Comparison of ENCODE assay signal across 9 cellular contexts in the genomic region with DNA sequence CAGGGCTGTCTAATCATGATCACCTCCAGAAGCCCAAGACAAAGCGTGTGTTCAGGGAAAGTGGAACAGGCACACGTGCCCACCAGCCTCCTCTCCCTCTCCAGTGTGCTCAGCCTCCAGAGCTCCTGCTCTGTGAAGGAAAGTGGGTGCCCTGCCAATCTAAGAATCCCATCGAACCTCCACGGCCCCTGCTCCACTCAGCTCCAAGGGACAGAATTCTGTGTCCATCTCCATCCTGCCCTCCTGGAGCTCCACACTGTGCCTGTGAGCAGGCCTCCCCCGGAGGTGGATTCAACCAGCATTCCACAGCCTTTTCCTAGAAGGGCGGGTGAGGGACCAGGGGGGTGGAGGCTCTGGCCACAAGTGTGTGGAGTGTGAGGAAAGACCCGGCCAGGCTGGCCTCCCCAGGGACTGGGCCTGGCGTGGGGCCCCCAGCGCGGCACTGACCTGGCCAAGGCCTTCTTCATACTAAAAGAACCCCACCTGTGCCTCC. TPM values are rescaled to one million over a fixed set of nuclear protein-coding genes. Genes with fewer than 3 reads are reported as not detected.
A peak's percentile ranks its signal among the peaks of the same experiment; 100 is the strongest.
DNase-seq lines count a peak whose midpoint lies in the region; ATAC-seq, FAIRE-seq and TF ChIP-seq lines count a peak whose summit lies in the region.
"Had no signal": no experiment of that assay in that cellular context is flagged by ENCODE, and none has a peak within 500 bp of the region (broad histone marks: within the 10 kb centered on the region; RNA-seq: fewer than 3 reads in every experiment).

No MANE protein-coding gene starts in this region.

- H3K9me3 ChIP-seq in liver (ENCODE audit: control insufficient read depth in 4 of 4, low read length in 3 of 4) (no peaks in the 10 kb centered on the region), HepG2 (ENCODE audit: low read length) (no peaks in the 10 kb centered on the region)

- TF ChIP-seq EP300 in HepG2 (IDR thresholded peaks at IDR 0.05; ENCODE audit: low read depth in 2 of 2, low read length in 2 of 2) (no peak), HepG2 (CRISPR knock-in tag; IDR thresholded peaks at IDR 0.05; ENCODE audit: borderline replicate concordance) (no peak)

- TF ChIP-seq POLR2A in HepG2 (IDR thresholded peaks at IDR 0.05; ENCODE audit: insufficient read depth in 1 of 2, low read depth in 2 of 2, low read length in 2 of 2) = no peak

- in situ Hi-C loops in HepG2 (cut with HindIII; ENCODE audit: extremely low pct_ligation_motif_present, low pct_unique_long_range_greater_than_20kb) = no loop called here

- DNase-seq in HepG2 (ENCODE audit: low spot score) (no peak), CD1c-positive myeloid dendritic cell (ENCODE audit: extremely low spot score) (no peak), DMS 273 treated with DMSO at 0.1 percent for 48 hours (lab: John Stamatoyannopoulos, UW) (no peak)
- DNase-seq: foreskin melanocyte had no signal

- ATAC-seq in HepG2 (no peak), HG03520 (IDR thresholded peaks at IDR 0.05; ENCODE audit: unreplicated experiment) (no peak), GM18520 (IDR thresholded peaks at IDR 0.05; ENCODE audit: unreplicated experiment) (no peak)

- POLR2A ChIA-PET in HepG2 (lab: Yijun Ruan, JAX) = no interaction called here

- FAIRE-seq in HepG2 (lab: Jason Lieb, UNC) = no peak

- H3K79me2 ChIP-seq in HepG2 (ENCODE audit: insufficient read depth, low read length) = peaks cover 95% of the 10 kb centered on the region

- no peaks in the 10 kb centered on the region for H3K9me3 Mint-ChIP-seq in nephron

- H3K27me3 ChIP-seq in liver (ENCODE audit: control insufficient read depth in 4 of 4, insufficient read depth in 4 of 4, low read length in 3 of 4) = no peaks in the 10 kb centered on the region
- H3K27me3 ChIP-seq in HepG2 (ENCODE audit: control insufficient read depth in 1 of 2, insufficient read depth in 2 of 2, low read length in 2 of 2) = no peaks in the 10 kb centered on the region; a peak in 1 of 5 replicates

- H3K4me1 Mint-ChIP-seq in nephron = peaks cover 86% of the 10 kb centered on the region

- intact Hi-C loops in HepG2 (cut with micrococcal nuclease; ENCODE audit: unreplicated experiment) = loop anchor here (1.0 to 5.0 kb wide), 3 partner anchors 20 to 47 kb away; no protein-coding TSS in a partner anchor

- CTCF ChIA-PET in HepG2 (lab: Yijun Ruan, JAX; ENCODE audit: low intra/inter-chr PET ratio, low total read pairs) = no interaction called here

- H3K36me3 Mint-ChIP-seq in nephron (ENCODE audit: low read depth) = no peaks in the 10 kb centered on the region

- H4K20me1 ChIP-seq in HepG2 (ENCODE audit: insufficient read depth, low read length) = peaks cover 37% of the 10 kb centered on the region; the same call in 1 of the 2 replicates

- TF ChIP-seq CTCF in liver (IDR thresholded peaks at IDR 0.05; ENCODE audit: low read depth, low read length, missing input control) (no peak), HepG2 (CRISPR knock-in tag; IDR thresholded peaks at IDR 0.05) (no peak), nephron (IDR thresholded peaks at IDR 0.05; ENCODE audit: unreplicated experiment in 3 of 3) (no peak)

- H3K4me3 ChIP-seq in liver (ENCODE audit: low read depth in 1 of 3, low read length in 3 of 3) = peak overlapping the region in 1 of 3 donors; percentile 18
- H3K4me3 ChIP-seq in HepG2 (replicated peaks in 1 of 3; ENCODE audit: insufficient read depth in 1 of 3, low read depth in 2 of 3, low read length in 3 of 3) = no peak overlapping the region

- H3K36me3 ChIP-seq in liver (ENCODE audit: control insufficient read depth in 4 of 4, insufficient read depth in 3 of 4, low read depth in 1 of 4, low read length in 3 of 4) = peaks cover 0 to 2% (median 0%) of the 10 kb centered on the region in 4 donors
- peaks cover 0 to 4% of the 10 kb centered on the region in 2 experiments; a peak in 2 of 5 replicates for H3K36me3 ChIP-seq in HepG2 (replicated peaks in 1 of 2; ENCODE audit: control insufficient read depth in 1 of 2, insufficient read depth in 2 of 2, low read length in 2 of 2)

- H3K27ac ChIP-seq in liver (ENCODE audit: low read depth in 1 of 2, low read length in 2 of 2) (peak overlapping the region; percentile 78 to 95), HepG2 (ENCODE audit: extremely low read length, insufficient read depth, low read length) (no peak overlapping the region), cingulate gyrus (ENCODE audit: low read depth, low read length) (peak overlapping the region; percentile 98)

- H3K4me3 Mint-ChIP-seq in nephron = peak overlapping the region; percentile 26 to 62 (median 42)

- H3K27ac Mint-ChIP-seq in nephron = peak overlapping the region in 2 of 3 experiments; percentile 56 to 72

- no peaks in the 10 kb centered on the region for H3K27me3 Mint-ChIP-seq in nephron (ENCODE audit: low read depth)

- H2AFZ ChIP-seq in HepG2 (ENCODE audit: low read length) = no peak overlapping the region

- H3K4me2 ChIP-seq in HepG2 (ENCODE audit: low read depth, low read length) = no peak overlapping the region; the same call in 1 of the 2 replicates

- no peak for TF ChIP-seq RAD21 in liver (IDR thresholded peaks at IDR 0.05)
- no peak for TF ChIP-seq RAD21 in HepG2 (CRISPR knock-in tag; IDR thresholded peaks at IDR 0.05)

- WGBS in liver = 75% methylated on average over 10 of the region's 10 CpGs
- WGBS in HepG2 (ENCODE audit: low lambda C conversion rate) = 78% methylated on average over 8 of the region's 10 CpGs

- peaks cover 49 to 92% (median 79%) of the 10 kb centered on the region in 4 donors for H3K4me1 ChIP-seq in liver (ENCODE audit: control insufficient read depth in 4 of 4, insufficient read depth in 4 of 4, low read length in 3 of 4)
- H3K4me1 ChIP-seq in HepG2 (ENCODE audit: insufficient read depth, low read length) = peaks cover 64% of the 10 kb centered on the region

- H3K9ac ChIP-seq in liver (ENCODE audit: low read depth in 1 of 2, low read length in 2 of 2) (peak overlapping the region in 1 of 2 donors; percentile 15), HepG2 (ENCODE audit: insufficient read depth, low read depth, low read length) (no peak overlapping the region)

- no TSS peak for BruUV-seq in HepG2 (replicated peaks; lab: Mats Ljungman, UMichigan)

RNA-seq across cellular contexts. Expression of a gene that starts 6.0 kb away (rescaled TPM):
- total RNA-seq in liver = 10 to 100 TPM in 1 of 2 donors, 1 to 10 TPM in 1; 4.9 to 14.3 TPM
- polyA plus RNA-seq in liver = 10 to 100 TPM in 1 of 2 donors, 1 to 10 TPM in 1; 6.7 to 11.2 TPM
- 16.1 and 16.6 TPM in 2 replicates for total RNA-seq in HepG2 (2016; rRNA removed; fragmentation: Illumina TruSeq; extraction: Trizol)
- total RNA-seq in HepG2 (2016; cell fraction: cytosol; rRNA removed; fragmentation: Illumina TruSeq; extraction: Trizol; ENCODE audit: low read depth) = 10.4 and 11.3 TPM in 2 replicates
- 12.3 and 17.2 TPM in 2 replicates for total RNA-seq in HepG2 (2016; cell fraction: insoluble cytoplasmic fraction; rRNA removed; fragmentation: Illumina TruSeq; extraction: Trizol)
- 21.5 and 21.9 TPM in 2 replicates for total RNA-seq in HepG2 (2016; cell fraction: membrane; rRNA removed; fragmentation: Illumina TruSeq; extraction: Trizol)
- total RNA-seq in HepG2 (2016; cell fraction: nucleus; rRNA removed; fragmentation: Illumina TruSeq; extraction: Trizol) = 20.0 and 24.0 TPM in 2 replicates
- polyA plus RNA-seq in HepG2 (2011; rRNA removed) = 25.2 and 30.1 TPM in 2 replicates
- 19.7 and 22.7 TPM in 2 replicates for polyA plus RNA-seq in HepG2 (2011; cell fraction: cytosol; rRNA removed)
- polyA plus RNA-seq in HepG2 (2011; cell fraction: nucleus; rRNA removed) = 108 and 126 TPM in 2 replicates
- polyA plus RNA-seq in HepG2 (2012) = 22.5 and 36.8 TPM in 2 replicates
- 3.8 and 4.2 TPM in 2 replicates for polyA plus RNA-seq in HepG2 (2016; cell fraction: cytosol; fragmentation: Illumina TruSeq; extraction: Trizol; ENCODE audit: low read depth)
- polyA plus RNA-seq in HepG2 (2016; cell fraction: insoluble cytoplasmic fraction; fragmentation: Illumina TruSeq; extraction: Trizol; ENCODE audit: low read depth) = 24.1 and 30.7 TPM in 2 replicates
- polyA plus RNA-seq in HepG2 (2016; cell fraction: membrane; fragmentation: Illumina TruSeq; extraction: Trizol; ENCODE audit: low read depth) = 16.7 and 17.4 TPM in 2 replicates
- polyA plus RNA-seq in HepG2 (2016; cell fraction: nucleus; fragmentation: Illumina TruSeq; extraction: Trizol; ENCODE audit: insufficient read depth, low read depth) = 72.4 and 76.1 TPM in 2 replicates
- polyA minus RNA-seq in HepG2 (2011; rRNA and poly(A)+ RNA removed; ENCODE audit: low replicate concordance) = 25.3 and 40.6 TPM in 2 replicates
- polyA minus RNA-seq in HepG2 (2011; cell fraction: cytosol; rRNA and poly(A)+ RNA removed) = 8.3 and 11.4 TPM in 2 replicates
- polyA minus RNA-seq in HepG2 (2011; cell fraction: nucleus; rRNA and poly(A)+ RNA removed) = 25.0 and 25.4 TPM in 2 replicates

RNA-seq across cellular contexts. Expression of a gene that starts 37.2 kb away (rescaled TPM):
- 10 to 100 TPM in 1 of 2 donors, 1 to 10 TPM in 1; 9.3 to 22.0 TPM for total RNA-seq in liver
- 10 to 100 TPM; 22.0 to 25.0 TPM for polyA plus RNA-seq in liver
- 17.5 and 24.8 TPM in 2 replicates for total RNA-seq in HepG2 (2016; rRNA removed; fragmentation: Illumina TruSeq; extraction: Trizol)
- 20.0 and 27.3 TPM in 2 replicates for total RNA-seq in HepG2 (2016; cell fraction: cytosol; rRNA removed; fragmentation: Illumina TruSeq; extraction: Trizol; ENCODE audit: low read depth)
- 14.9 and 23.0 TPM in 2 replicates for total RNA-seq in HepG2 (2016; cell fraction: insoluble cytoplasmic fraction; rRNA removed; fragmentation: Illumina TruSeq; extraction: Trizol)
- total RNA-seq in HepG2 (2016; cell fraction: membrane; rRNA removed; fragmentation: Illumina TruSeq; extraction: Trizol) = 31.4 and 35.9 TPM in 2 replicates
- total RNA-seq in HepG2 (2016; cell fraction: nucleus; rRNA removed; fragmentation: Illumina TruSeq; extraction: Trizol) = 18.6 and 22.0 TPM in 2 replicates
- 35.3 and 38.6 TPM in 2 replicates for polyA plus RNA-seq in HepG2 (2011; rRNA removed)
- polyA plus RNA-seq in HepG2 (2011; cell fraction: cytosol; rRNA removed) = 30.5 and 35.2 TPM in 2 replicates
- 36.6 and 37.4 TPM in 2 replicates for polyA plus RNA-seq in HepG2 (2011; cell fraction: nucleus; rRNA removed)
- polyA plus RNA-seq in HepG2 (2012) = 21.4 and 25.3 TPM in 2 replicates
- 32.5 and 40.9 TPM in 2 replicates for polyA plus RNA-seq in HepG2 (2016; cell fraction: cytosol; fragmentation: Illumina TruSeq; extraction: Trizol; ENCODE audit: low read depth)
- polyA plus RNA-seq in HepG2 (2016; cell fraction: insoluble cytoplasmic fraction; fragmentation: Illumina TruSeq; extraction: Trizol; ENCODE audit: low read depth) = 30.7 and 34.8 TPM in 2 replicates
- polyA plus RNA-seq in HepG2 (2016; cell fraction: membrane; fragmentation: Illumina TruSeq; extraction: Trizol; ENCODE audit: low read depth) = 49.8 and 53.8 TPM in 2 replicates
- 49.9 and 52.5 TPM in 2 replicates for polyA plus RNA-seq in HepG2 (2016; cell fraction: nucleus; fragmentation: Illumina TruSeq; extraction: Trizol; ENCODE audit: insufficient read depth, low read depth)
- polyA minus RNA-seq in HepG2 (2011; rRNA and poly(A)+ RNA removed; ENCODE audit: low replicate concordance) = 68.5 and 193 TPM in 2 replicates
- 12.9 and 15.4 TPM in 2 replicates for polyA minus RNA-seq in HepG2 (2011; cell fraction: cytosol; rRNA and poly(A)+ RNA removed)
- polyA minus RNA-seq in HepG2 (2011; cell fraction: nucleus; rRNA and poly(A)+ RNA removed) = 34.8 and 35.4 TPM in 2 replicates

RNA-seq across cellular contexts. Expression of a gene that starts 44.2 kb away (rescaled TPM):
- total RNA-seq in liver (1 to 10 TPM in 1 of 2 donors, under 1 TPM in 1; 0.59 to 1.5 TPM), HepG2 (2016; rRNA removed; fragmentation: Illumina TruSeq; extraction: Trizol) (0.20 TPM in 1 of 2 replicates, not detected in the other)
- polyA plus RNA-seq in liver (under 1 TPM; 0.06 to 0.40 TPM), HepG2 (2011; rRNA removed) (0.44 and 0.49 TPM in 2 replicates)
- 0.51 TPM in 1 of 2 replicates, not detected in the other for total RNA-seq in HepG2 (2016; cell fraction: cytosol; rRNA removed; fragmentation: Illumina TruSeq; extraction: Trizol; ENCODE audit: low read depth)
- total RNA-seq in HepG2 (2016; cell fraction: insoluble cytoplasmic fraction; rRNA removed; fragmentation: Illumina TruSeq; extraction: Trizol) = 0.15 TPM in 1 of 2 replicates, not detected in the other
- not detected in 2 replicates for total RNA-seq in HepG2 (2016; cell fraction: membrane; rRNA removed; fragmentation: Illumina TruSeq; extraction: Trizol)
- 0.56 TPM in 1 of 2 replicates, not detected in the other for total RNA-seq in HepG2 (2016; cell fraction: nucleus; rRNA removed; fragmentation: Illumina TruSeq; extraction: Trizol)
- 0.17 and 0.32 TPM in 2 replicates for polyA plus RNA-seq in HepG2 (2011; cell fraction: cytosol; rRNA removed)
- polyA plus RNA-seq in HepG2 (2011; cell fraction: nucleus; rRNA removed) = 5.3 and 9.9 TPM in 2 replicates
- polyA plus RNA-seq in HepG2 (2012) = 0.32 and 0.67 TPM in 2 replicates
- 0.24 TPM in 1 of 2 replicates, not detected in the other for polyA plus RNA-seq in HepG2 (2016; cell fraction: cytosol; fragmentation: Illumina TruSeq; extraction: Trizol; ENCODE audit: low read depth)
- not detected in 2 replicates for polyA plus RNA-seq in HepG2 (2016; cell fraction: insoluble cytoplasmic fraction; fragmentation: Illumina TruSeq; extraction: Trizol; ENCODE audit: low read depth)
- polyA plus RNA-seq in HepG2 (2016; cell fraction: membrane; fragmentation: Illumina TruSeq; extraction: Trizol; ENCODE audit: low read depth) = not detected in 2 replicates
- polyA plus RNA-seq in HepG2 (2016; cell fraction: nucleus; fragmentation: Illumina TruSeq; extraction: Trizol; ENCODE audit: insufficient read depth, low read depth) = 1.1 TPM in 1 of 2 replicates, not detected in the other
- 0.72 and 1.4 TPM in 2 replicates for polyA minus RNA-seq in HepG2 (2011; rRNA and poly(A)+ RNA removed; ENCODE audit: low replicate concordance)
- polyA minus RNA-seq in HepG2 (2011; cell fraction: cytosol; rRNA and poly(A)+ RNA removed) = 0.88 TPM in 1 of 2 replicates, not detected in the other
- 1.3 and 2.2 TPM in 2 replicates for polyA minus RNA-seq in HepG2 (2011; cell fraction: nucleus; rRNA and poly(A)+ RNA removed)

RNA-seq across cellular contexts. Expression of a gene that starts 58.0 kb away (rescaled TPM):
- total RNA-seq in liver (10 to 100 TPM in 1 of 2 donors, 1 to 10 TPM in 1; 4.5 to 83.7 TPM), HepG2 (2016; rRNA removed; fragmentation: Illumina TruSeq; extraction: Trizol) (14.8 and 18.8 TPM in 2 replicates)
- polyA plus RNA-seq in liver (10 to 100 TPM in 1 of 2 donors, 1 to 10 TPM in 1; 2.5 to 10.6 TPM), HepG2 (2011; rRNA removed) (27.7 and 36.4 TPM in 2 replicates)
- 35.6 and 43.0 TPM in 2 replicates for total RNA-seq in HepG2 (2016; cell fraction: cytosol; rRNA removed; fragmentation: Illumina TruSeq; extraction: Trizol; ENCODE audit: low read depth)
- 13.0 and 19.7 TPM in 2 replicates for total RNA-seq in HepG2 (2016; cell fraction: insoluble cytoplasmic fraction; rRNA removed; fragmentation: Illumina TruSeq; extraction: Trizol)
- 47.7 and 65.6 TPM in 2 replicates for total RNA-seq in HepG2 (2016; cell fraction: membrane; rRNA removed; fragmentation: Illumina TruSeq; extraction: Trizol)
- 12.8 and 17.5 TPM in 2 replicates for total RNA-seq in HepG2 (2016; cell fraction: nucleus; rRNA removed; fragmentation: Illumina TruSeq; extraction: Trizol)
- 26.2 and 47.9 TPM in 2 replicates for polyA plus RNA-seq in HepG2 (2011; cell fraction: cytosol; rRNA removed)
- polyA plus RNA-seq in HepG2 (2011; cell fraction: nucleus; rRNA removed) = 41.2 and 43.3 TPM in 2 replicates
- polyA plus RNA-seq in HepG2 (2012) = 14.8 and 21.6 TPM in 2 replicates
- polyA plus RNA-seq in HepG2 (2016; cell fraction: cytosol; fragmentation: Illumina TruSeq; extraction: Trizol; ENCODE audit: low read depth) = 55.5 and 75.3 TPM in 2 replicates
- 20.6 and 23.9 TPM in 2 replicates for polyA plus RNA-seq in HepG2 (2016; cell fraction: insoluble cytoplasmic fraction; fragmentation: Illumina TruSeq; extraction: Trizol; ENCODE audit: low read depth)
- 69.4 and 78.8 TPM in 2 replicates for polyA plus RNA-seq in HepG2 (2016; cell fraction: membrane; fragmentation: Illumina TruSeq; extraction: Trizol; ENCODE audit: low read depth)
- 25.2 and 32.3 TPM in 2 replicates for polyA plus RNA-seq in HepG2 (2016; cell fraction: nucleus; fragmentation: Illumina TruSeq; extraction: Trizol; ENCODE audit: insufficient read depth, low read depth)
- 74.4 and 118 TPM in 2 replicates for polyA minus RNA-seq in HepG2 (2011; rRNA and poly(A)+ RNA removed; ENCODE audit: low replicate concordance)
- polyA minus RNA-seq in HepG2 (2011; cell fraction: cytosol; rRNA and poly(A)+ RNA removed) = 40.0 and 42.1 TPM in 2 replicates
- 15.6 and 17.8 TPM in 2 replicates for polyA minus RNA-seq in HepG2 (2011; cell fraction: nucleus; rRNA and poly(A)+ RNA removed)
